Comparison of ENCODE assay signal across 10 cellular contexts in the genomic region with DNA sequence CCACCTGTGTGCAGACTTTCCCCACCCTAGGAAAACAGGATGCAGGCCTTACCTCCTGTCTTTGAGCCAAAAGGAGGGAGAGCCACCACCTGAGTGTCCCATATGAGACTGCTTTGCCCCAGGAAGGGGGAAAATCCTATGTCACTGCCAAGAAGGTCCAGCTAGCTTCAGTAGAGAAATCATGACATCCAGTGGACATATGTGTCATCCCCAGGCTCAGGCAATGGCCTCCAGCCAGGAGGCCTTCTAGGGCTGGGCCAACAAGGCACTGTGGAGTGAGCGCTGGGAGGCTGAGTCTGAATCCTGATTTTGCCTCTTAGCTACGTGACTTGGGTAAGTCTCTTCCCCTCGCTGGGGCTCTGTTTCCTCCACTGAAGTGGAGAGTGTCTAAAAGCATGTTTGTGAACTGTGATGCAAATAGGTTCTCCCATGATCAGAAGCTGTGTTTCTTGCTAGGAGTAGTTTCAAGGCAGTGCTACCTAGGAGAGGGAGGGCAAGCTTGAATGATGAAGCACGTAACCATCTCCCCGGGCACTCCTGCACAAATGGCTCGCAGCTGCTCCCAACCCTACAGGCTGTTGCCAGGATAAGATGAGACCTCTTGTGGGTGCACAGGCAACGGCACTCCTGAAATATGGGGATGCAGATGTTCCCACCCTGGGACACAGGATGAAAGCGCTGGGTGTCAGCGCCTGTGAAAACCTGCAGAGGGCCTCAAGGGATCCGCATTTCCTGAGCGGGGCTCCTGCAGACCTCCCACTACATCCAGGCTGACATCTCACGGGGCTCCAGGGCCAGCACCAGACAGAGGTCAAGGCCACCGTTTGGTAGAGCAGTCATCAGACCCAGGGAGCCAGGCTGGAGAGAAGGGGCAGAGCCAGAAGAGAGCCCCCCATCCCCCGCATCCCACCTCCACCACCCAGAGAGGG.
DNase-seq lines count a peak whose midpoint lies in the region; TF ChIP-seq lines count a peak whose summit lies in the region.
"Had no signal": no experiment of that assay in that cellular context is flagged by ENCODE, and none has a peak within 500 bp of the region (broad histone marks: within the 10 kb centered on the region; RNA-seq: fewer than 3 reads in every experiment).

No MANE protein-coding gene starts in this region.

- no peak overlapping the region for H3K9ac ChIP-seq in liver (ENCODE audit: low read depth in 1 of 2, low read length in 2 of 2)

- H3K4me3 Mint-ChIP-seq in dendritic cell treated with granulocyte-macrophage colony-stimulating factor and Interleukin-4, amounts not matched to agents 40 ng/mL and 50 ng/mL, for 4 days = no peak overlapping the region

- H3K4me1 ChIP-seq in liver (ENCODE audit: control insufficient read depth in 4 of 4, insufficient read depth in 4 of 4, low read length in 3 of 4) = no peaks in the 10 kb centered on the region
- no peaks in the 10 kb centered on the region for H3K4me1 ChIP-seq in Peyer's patch

- intact Hi-C loops in dendritic cell treated with granulocyte-macrophage colony-stimulating factor and Interleukin-4, amounts not matched to agents 40 ng/mL and 50 ng/mL, for 4 days (cut with micrococcal nuclease) = loop anchor here (10.0 kb wide), 1 partner anchor 361 kb away; no protein-coding TSS in a partner anchor

- TF ChIP-seq POLR2A in Peyer's patch (IDR thresholded peaks at IDR 0.05) = no peak

- TF ChIP-seq CTCF in liver (IDR thresholded peaks at IDR 0.05; ENCODE audit: low read depth, low read length, missing input control) = no peak
- no peak for TF ChIP-seq CTCF in Peyer's patch (IDR thresholded peaks at IDR 0.05)

- H3K4me3 ChIP-seq in liver (ENCODE audit: low read depth in 1 of 3, low read length in 3 of 3) = no peak overlapping the region
- no peak overlapping the region for H3K4me3 ChIP-seq in Peyer's patch

- H3K9me3 ChIP-seq in liver (ENCODE audit: control insufficient read depth in 4 of 4, low read length in 3 of 4) (no peaks in the 10 kb centered on the region), Peyer's patch (no peaks in the 10 kb centered on the region)

- peak; percentile 8 for DNase-seq in COLO668 (lab: John Stamatoyannopoulos, UW; ENCODE audit: unreplicated experiment)
- peak; percentile 57 for DNase-seq in NCI-H2196 treated with DMSO at 0.1 percent for 48 hours (lab: John Stamatoyannopoulos, UW; ENCODE audit: unreplicated experiment)
- DNase-seq in NCI-H526 (lab: John Stamatoyannopoulos, UW) = no peak
- no peak for DNase-seq in DMS153 (lab: John Stamatoyannopoulos, UW)
- DNase-seq in NOMO-1 treated with dmso at 0.1 percent for 144 hours (lab: John Stamatoyannopoulos, UW; ENCODE audit: unreplicated experiment) = no peak
- no peak for DNase-seq in Peyer's patch
- DNase-seq: NCI-H1930 had no signal

- H3K4me1 Mint-ChIP-seq in dendritic cell treated with granulocyte-macrophage colony-stimulating factor and Interleukin-4, amounts not matched to agents 40 ng/mL and 50 ng/mL, for 4 days (ENCODE audit: low read depth) = peaks cover 33% of the 10 kb centered on the region

- no peak overlapping the region for H3K27ac ChIP-seq in liver (ENCODE audit: low read depth in 1 of 2, low read length in 2 of 2)
- H3K27ac ChIP-seq in Peyer's patch = no peak overlapping the region
- H3K27ac ChIP-seq: HL-60 had no signal

- peak; percentile 32 to 46 for TF ChIP-seq RAD21 in liver (IDR thresholded peaks at IDR 0.05)

- H3K27me3 ChIP-seq in liver (ENCODE audit: control insufficient read depth in 4 of 4, insufficient read depth in 4 of 4, low read length in 3 of 4) = no peaks in the 10 kb centered on the region
- no peaks in the 10 kb centered on the region for H3K27me3 ChIP-seq in Peyer's patch

- peaks cover 4% of the 10 kb centered on the region for H3K27me3 Mint-ChIP-seq in dendritic cell treated with granulocyte-macrophage colony-stimulating factor and Interleukin-4, amounts not matched to agents 40 ng/mL and 50 ng/mL, for 4 days

- no peaks in the 10 kb centered on the region for H3K9me3 Mint-ChIP-seq in dendritic cell treated with granulocyte-macrophage colony-stimulating factor and Interleukin-4, amounts not matched to agents 40 ng/mL and 50 ng/mL, for 4 days

- H3K27ac Mint-ChIP-seq in dendritic cell treated with granulocyte-macrophage colony-stimulating factor and Interleukin-4, amounts not matched to agents 40 ng/mL and 50 ng/mL, for 4 days = peak overlapping the region; percentile 54

- 93% methylated on average over 14 of the region's 14 CpGs for WGBS in liver

- H3K36me3 ChIP-seq in liver (ENCODE audit: control insufficient read depth in 4 of 4, insufficient read depth in 3 of 4, low read depth in 1 of 4, low read length in 3 of 4) = no peaks in the 10 kb centered on the region
- H3K36me3 ChIP-seq in Peyer's patch = no peaks in the 10 kb centered on the region

- peaks cover 11% of the 10 kb centered on the region for H3K36me3 Mint-ChIP-seq in dendritic cell treated with granulocyte-macrophage colony-stimulating factor and Interleukin-4, amounts not matched to agents 40 ng/mL and 50 ng/mL, for 4 days (ENCODE audit: low read depth)

TF ChIP-seq in liver, 16 proteins besides CTCF, POLR2A, EP300 and RAD21:
- TF ChIP-seq FOXA2 (IDR thresholded peaks at IDR 0.05) (no peak), GABPA (IDR thresholded peaks at IDR 0.05 in 1 of 2, conservative IDR thresholded peaks at IDR 0.05 in 1 of 2) (no peak), NR2F2 (IDR thresholded peaks at IDR 0.05) (no peak), TAF1 (conservative IDR thresholded peaks at IDR 0.05) (no peak), FOXA1 (IDR thresholded peaks at IDR 0.05) (no peak), ZBTB33 (IDR thresholded peaks at IDR 0.05) (no peak)
- TF ChIP-seq, protein P1, sequence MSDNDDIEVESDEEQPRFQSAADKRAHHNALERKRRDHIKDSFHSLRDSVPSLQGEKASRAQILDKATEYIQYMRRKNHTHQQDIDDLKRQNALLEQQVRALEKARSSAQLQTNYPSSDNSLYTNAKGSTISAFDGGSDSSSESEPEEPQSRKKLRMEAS (IDR thresholded peaks at IDR 0.05) = no peak
TF ChIP-seq in liver: peak in this region for 0.

Comparison
In these comparisons a context has a peak if more than half of its experiments do, and no peak if none do; other contexts are left out.
1. DNase-seq: peak in COLO668 (single experiment) and NCI-H2196 treated with DMSO at 0.1 percent for 48 hours (single experiment); none in NCI-H526 (0 of 2), DMS153 (single experiment), NOMO-1 treated with dmso at 0.1 percent for 144 hours (single experiment) and Peyer's patch (0 of 3).